In genomic region chr5:178232124-178232919, GRCh38 we compare ENCODE assay signal across 1 cellular context.
TF ChIP-seq lines count a peak whose summit lies in the region.

Gene PHYKPL, minus strand, starts transcription at chr5:178232802. Its CDS starts 252 bp downstream, at chr5:178232550.

TF ChIP-seq in K562, 482 proteins besides CTCF, POLR2A, EP300 and RAD21 (continued from another document and continues in another):
- TF ChIP-seq ARID3B (CRISPR knock-in tag; IDR thresholded peaks at IDR 0.05; ENCODE audit: borderline replicate concordance) (no peak), HOMEZ (CRISPR knock-in tag; IDR thresholded peaks at IDR 0.05) (no peak), RNF2 (IDR thresholded peaks at IDR 0.05) (peak; percentile 20; the same call in 1 of the 2 replicates), SRSF9 (IDR thresholded peaks at IDR 0.05; ENCODE audit: borderline replicate concordance, low read depth, low read length) (no peak), ZMIZ1 (IDR thresholded peaks at IDR 0.05; ENCODE audit: low read depth in 2 of 2, low read length in 2 of 2) (no peak), MXD1 (CRISPR knock-in tag; IDR thresholded peaks at IDR 0.05; ENCODE audit: borderline replicate concordance, poor library complexity, severe bottlenecking) (no peak), TARDBP (IDR thresholded peaks at IDR 0.05) (no peak), ETV1 (tag; conservative IDR thresholded peaks at IDR 0.05; ENCODE audit: low read depth) (no peak), MTA2 (IDR thresholded peaks at IDR 0.05; ENCODE audit: low read depth) (no peak), KDM5B (IDR thresholded peaks at IDR 0.05; ENCODE audit: insufficient replicate concordance, low read depth, low read length) (peak; percentile 55), TFAM (CRISPR knock-in tag; conservative IDR thresholded peaks at IDR 0.05) (no peak), NONO (IDR thresholded peaks at IDR 0.05; ENCODE audit: low read depth in 2 of 2, low read length in 1 of 2) (no peak; a peak in 1 of 4 replicates), SAFB2 (IDR thresholded peaks at IDR 0.05; ENCODE audit: borderline replicate concordance, low read depth, low read length, severe bottlenecking) (no peak), RERE (CRISPR knock-in tag; IDR thresholded peaks at IDR 0.05; ENCODE audit: borderline replicate concordance) (0 out of 2 replicates have a peak, but pooled peaks have one; percentile 75), TEAD2 (tag; IDR thresholded peaks at IDR 0.05) (no peak), IRF1 (CRISPR knock-in tag; IDR thresholded peaks at IDR 0.05; ENCODE audit: borderline replicate concordance) (no peak), FOXA3 (CRISPR knock-in tag; conservative IDR thresholded peaks at IDR 0.05 in 1 of 2, IDR thresholded peaks at IDR 0.05 in 1 of 2) (0 out of 4 replicates have a peak, but pooled peaks of 1 of the 2 experiments have one; percentile 39), JUND (IDR thresholded peaks at IDR 0.05; ENCODE audit: borderline replicate concordance, low read depth, low read length) (no peak), JUND (tag; IDR thresholded peaks at IDR 0.05; ENCODE audit: borderline replicate concordance, low read depth, low read length) (no peak), CBFA2T2 (conservative IDR thresholded peaks at IDR 0.05) (no peak), HMG20A (CRISPR knock-in tag; conservative IDR thresholded peaks at IDR 0.05) (no peak), HNRNPL (IDR thresholded peaks at IDR 0.05; ENCODE audit: low read depth, low read length) (peak; percentile 72; the same call in 1 of the 2 replicates), ZNF224 (CRISPR knock-in tag; IDR thresholded peaks at IDR 0.05) (no peak), NFE2L1 (tag; IDR thresholded peaks at IDR 0.05; ENCODE audit: borderline replicate concordance, low read depth) (no peak), RREB1 (CRISPR knock-in tag; IDR thresholded peaks at IDR 0.05) (no peak; the same call in 1 of the 2 replicates), HMBOX1 (IDR thresholded peaks at IDR 0.05) (no peak), TFE3 (CRISPR knock-in tag; IDR thresholded peaks at IDR 0.05) (no peak), ID3 (CRISPR knock-in tag; IDR thresholded peaks at IDR 0.05) (no peak), ID3 (tag; IDR thresholded peaks at IDR 0.05) (no peak)
